In the genomic region with DNA sequence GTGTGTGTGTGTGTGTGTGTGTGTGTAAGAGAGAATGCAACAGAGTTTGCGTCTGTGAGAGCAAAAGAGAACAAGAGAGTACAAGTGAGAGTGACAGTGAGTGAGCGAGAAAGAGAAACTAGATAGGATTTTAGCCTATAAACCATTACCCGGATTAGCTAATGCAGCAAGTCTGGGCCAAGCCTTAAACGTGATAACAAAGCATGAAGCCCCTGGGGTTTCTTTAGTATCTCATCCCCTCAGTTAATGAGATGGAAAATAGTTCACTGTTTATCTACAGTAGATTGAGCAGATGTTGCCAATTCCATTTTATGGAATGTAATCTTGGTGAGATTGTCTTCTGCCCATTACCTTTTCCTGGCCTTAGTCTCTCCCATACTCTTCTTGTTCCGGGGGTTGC, we compare ENCODE assay signal across 23 cellular contexts.
A peak's percentile ranks its signal among the peaks of the same experiment; 100 is the strongest.
DNase-seq lines count a peak whose midpoint lies in the region; ATAC-seq and TF ChIP-seq lines count a peak whose summit lies in the region.
"Had no signal": no experiment of that assay in that cellular context is flagged by ENCODE, and none has a peak within 500 bp of the region (broad histone marks: within the 10 kb centered on the region; RNA-seq: fewer than 3 reads in every experiment).

No MANE protein-coding gene starts in this region.

- TF ChIP-seq RAD21 in SK-N-SH (IDR thresholded peaks at IDR 0.05; ENCODE audit: low read length), result no peak

- WGBS in SK-N-SH (ENCODE audit: low lambda C conversion rate), result 55% methylated on average over 5 of the region's 5 CpGs
- WGBS in suprapubic skin, result 56% methylated on average over 5 of the region's 5 CpGs

- H3K36me3 ChIP-seq in SK-N-SH (replicated peaks in 1 of 2; ENCODE audit: control insufficient read depth in 1 of 2, insufficient read depth in 2 of 2, low read length in 1 of 2) (no peaks in the 10 kb centered on the region), fibroblast of lung (ENCODE audit: control insufficient read depth, insufficient read depth, low read length) (no peaks in the 10 kb centered on the region), suprapubic skin (no peaks in the 10 kb centered on the region)
- H3K36me3 ChIP-seq: MG63 had no signal

- TF ChIP-seq EP300 in SK-N-SH (IDR thresholded peaks at IDR 0.05; ENCODE audit: borderline replicate concordance in 1 of 2, low read depth in 1 of 2, low read length in 1 of 2), result no peak
- TF ChIP-seq EP300 in suprapubic skin (IDR thresholded peaks at IDR 0.05), result no peak

- H3K27me3 ChIP-seq in SK-N-SH (ENCODE audit: insufficient read depth) (no peaks in the 10 kb centered on the region), fibroblast of lung (ENCODE audit: control insufficient read depth, insufficient read depth, low read length) (no peaks in the 10 kb centered on the region), suprapubic skin (no peaks in the 10 kb centered on the region)
- no peaks in the 10 kb centered on the region for H3K27me3 ChIP-seq in CD4-positive, alpha-beta T cell (ENCODE audit: control insufficient read depth, insufficient read depth, low read length)

- H3K79me2 ChIP-seq in SK-N-SH (ENCODE audit: insufficient read depth) (no peaks in the 10 kb centered on the region), fibroblast of lung (ENCODE audit: control insufficient read depth, insufficient read depth, low read length) (no peaks in the 10 kb centered on the region)

- H3K27ac ChIP-seq in SK-N-SH (ENCODE audit: low read depth in 2 of 2, low read length in 1 of 2), result no peak overlapping the region
- H3K27ac ChIP-seq in fibroblast of lung (ENCODE audit: insufficient read depth, low read length), result no peak overlapping the region
- H3K27ac ChIP-seq in suprapubic skin, result no peak overlapping the region
- no peak overlapping the region for H3K27ac ChIP-seq in CD4-positive, alpha-beta T cell (ENCODE audit: low read depth, low read length)
- H3K27ac ChIP-seq: A549 had no signal

- no peak for TF ChIP-seq POLR2A in suprapubic skin (IDR thresholded peaks at IDR 0.05)

- ATAC-seq in SK-N-SH treated with all-trans-retinoic acid at 6 μM for 48 hours, result no peak
- no peak for ATAC-seq in CD4-positive, alpha-beta T cell (ENCODE audit: poor library complexity)
- ATAC-seq: A549, HCT116, PC-3 had no signal

- intact Hi-C loops in CD4-positive, alpha-beta T cell (cut with DNase I, micrococcal nuclease), result no loop called here

- H3K4me1 Mint-ChIP-seq in CD4-positive, alpha-beta T cell (ENCODE audit: low read depth), result no peaks in the 10 kb centered on the region

- H3K4me1 ChIP-seq in SK-N-SH (ENCODE audit: control insufficient read depth in 1 of 2, insufficient read depth in 2 of 2, low read depth in 1 of 2, low read length in 1 of 2) (no peaks in the 10 kb centered on the region), fibroblast of lung (ENCODE audit: control insufficient read depth, extremely low read depth, insufficient read depth, low read length) (peaks cover 2% of the 10 kb centered on the region), suprapubic skin (no peaks in the 10 kb centered on the region)
- H3K4me1 ChIP-seq: A549 had no signal

- no peaks in the 10 kb centered on the region for H3F3A ChIP-seq in SK-N-SH (replicated peaks; ENCODE audit: insufficient read depth)

- H3K4me3 Mint-ChIP-seq in CD4-positive, alpha-beta T cell, result no peak overlapping the region

- H4K20me1 ChIP-seq in SK-N-SH (ENCODE audit: insufficient read depth), result no peaks in the 10 kb centered on the region
- no peaks in the 10 kb centered on the region for H4K20me1 ChIP-seq in fibroblast of lung (ENCODE audit: control insufficient read depth, extremely low read depth, insufficient read depth, low read length)

- CTCF ChIA-PET in SK-N-SH (lab: Yijun Ruan, JAX), result interaction anchor here (1.0 kb wide), 1 partner anchor 14 kb away, joined by 4 read pairs; no protein-coding TSS in a partner anchor
- CTCF ChIA-PET in CD4-positive, alpha-beta T cell (lab: Charles Lee), result no interaction called here

- POLR2A ChIA-PET in SK-N-SH (lab: Yijun Ruan, JAX), result no interaction called here
- POLR2A ChIA-PET in CD4-positive, alpha-beta T cell (lab: Charles Lee), result no interaction called here

- no peak overlapping the region for H2AFZ ChIP-seq in SK-N-SH (ENCODE audit: low read depth)
- peak overlapping the region; percentile 17 for H2AFZ ChIP-seq in fibroblast of lung (ENCODE audit: low read length)

- peaks cover 7% of the 10 kb centered on the region for H3K27me3 Mint-ChIP-seq in CD4-positive, alpha-beta T cell

- H3K9me3 Mint-ChIP-seq in CD4-positive, alpha-beta T cell, result no peaks in the 10 kb centered on the region

- H3K4me2 ChIP-seq in SK-N-SH, result no peak overlapping the region
- H3K4me2 ChIP-seq in fibroblast of lung (ENCODE audit: extremely low read depth, insufficient read depth, low read length), result no peak overlapping the region
- H3K4me2 ChIP-seq: A549 had no signal

- no peak for TF ChIP-seq CTCF in SK-N-SH (IDR thresholded peaks at IDR 0.05)
- no peak for TF ChIP-seq CTCF in fibroblast of lung (conservative IDR thresholded peaks at IDR 0.05 in 1 of 2, IDR thresholded peaks at IDR 0.05 in 1 of 2; ENCODE audit: low read depth in 1 of 2, low read length in 2 of 2)
- no peak for TF ChIP-seq CTCF in suprapubic skin (IDR thresholded peaks at IDR 0.05)
- no peak for TF ChIP-seq CTCF in CD4-positive, alpha-beta T cell (IDR thresholded peaks at IDR 0.05)

- H3K9me3 ChIP-seq in SK-N-SH (no peaks in the 10 kb centered on the region), fibroblast of lung (ENCODE audit: control insufficient read depth, insufficient read depth, low read depth, low read length) (no peaks in the 10 kb centered on the region), suprapubic skin (no peaks in the 10 kb centered on the region)
- H3K9me3 ChIP-seq in CD4-positive, alpha-beta T cell (ENCODE audit: control insufficient read depth, low read length), result no peaks in the 10 kb centered on the region
- H3K9me3 ChIP-seq: A549, MG63 had no signal

- H3K9me2 ChIP-seq in SK-N-SH, result no peaks in the 10 kb centered on the region

- H3K27ac Mint-ChIP-seq in CD4-positive, alpha-beta T cell, result no peak overlapping the region

- DNase-seq in SK-N-SH (peak; percentile 8), NCI-H69 (lab: John Stamatoyannopoulos, UW) (peak; percentile 94), fibroblast of lung (ENCODE audit: low read depth in 2 of 2) (no peak), CD1c-positive myeloid dendritic cell (ENCODE audit: extremely low spot score) (no peak), suprapubic skin (ENCODE audit: low spot score in 2 of 2) (no peak), ecto neural progenitor cell (ENCODE audit: low spot score) (no peak)
- no peak for DNase-seq in CD4-positive, alpha-beta T cell
- DNase-seq: C1 segment of cervical spinal cord, DMS153, GDM1, Kasumi-1, MG63, NCI-H1092, NCI-H146, NCI-H226, NCI-H526 treated with DMSO at 0.1 percent for 48 hours, PC-3, RPMI8226, SHP77 treated with DMSO at 0.1 percent for 48 hours, T-helper 1 cell had no signal

- H3K9ac ChIP-seq in SK-N-SH (no peak overlapping the region), fibroblast of lung (ENCODE audit: insufficient read depth, low read length) (no peak overlapping the region)

- no peaks in the 10 kb centered on the region for H3K36me3 Mint-ChIP-seq in CD4-positive, alpha-beta T cell (ENCODE audit: low read depth)

- H3K4me3 ChIP-seq in SK-N-SH (ENCODE audit: low read depth in 2 of 2, low read length in 1 of 2) (no peak overlapping the region), fibroblast of lung (replicated peaks in 1 of 4; ENCODE audit: control extremely low read depth in 1 of 4, insufficient read depth in 1 of 4, low read depth in 3 of 4, low read length in 4 of 4) (no peak overlapping the region), suprapubic skin (no peak overlapping the region)
- H3K4me3 ChIP-seq: A549, MG63 had no signal

TF ChIP-seq in SK-N-SH, 30 proteins besides CTCF, POLR2A, EP300 and RAD21 (continues in another document):
- TF ChIP-seq, protein P1, sequence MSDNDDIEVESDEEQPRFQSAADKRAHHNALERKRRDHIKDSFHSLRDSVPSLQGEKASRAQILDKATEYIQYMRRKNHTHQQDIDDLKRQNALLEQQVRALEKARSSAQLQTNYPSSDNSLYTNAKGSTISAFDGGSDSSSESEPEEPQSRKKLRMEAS (IDR thresholded peaks at IDR 0.05; ENCODE audit: low read depth), result no peak
- TF ChIP-seq TAF1 (IDR thresholded peaks at IDR 0.05; ENCODE audit: borderline replicate concordance, low read depth, low read length), result no peak
- TF ChIP-seq JUND (IDR thresholded peaks at IDR 0.05), result no peak
- no peak for TF ChIP-seq CHD2 (IDR thresholded peaks at IDR 0.05; ENCODE audit: low read length, partially characterized antibody)
- TF ChIP-seq RCOR1 (IDR thresholded peaks at IDR 0.05; ENCODE audit: low read length), result no peak
- TF ChIP-seq, protein P2, sequence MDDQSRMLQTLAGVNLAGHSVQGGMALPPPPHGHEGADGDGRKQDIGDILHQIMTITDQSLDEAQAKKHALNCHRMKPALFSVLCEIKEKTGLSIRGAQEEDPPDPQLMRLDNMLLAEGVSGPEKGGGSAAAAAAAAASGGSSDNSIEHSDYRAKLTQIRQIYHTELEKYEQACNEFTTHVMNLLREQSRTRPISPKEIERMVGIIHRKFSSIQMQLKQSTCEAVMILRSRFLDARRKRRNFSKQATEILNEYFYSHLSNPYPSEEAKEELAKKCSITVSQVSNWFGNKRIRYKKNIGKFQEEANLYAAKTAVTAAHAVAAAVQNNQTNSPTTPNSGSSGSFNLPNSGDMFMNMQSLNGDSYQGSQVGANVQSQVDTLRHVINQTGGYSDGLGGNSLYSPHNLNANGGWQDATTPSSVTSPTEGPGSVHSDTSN (IDR thresholded peaks at IDR 0.05), result no peak

TF ChIP-seq in SK-N-SH treated with all-trans-retinoic acid at 6 μM for 48 hours, 23 proteins besides CTCF, POLR2A, EP300 and RAD21:
- TF ChIP-seq ZC3H10 (CRISPR knock-in tag; IDR thresholded peaks at IDR 0.05), result no peak

Comparison
In these comparisons a context has a peak if more than half of its experiments do, and no peak if none do; other contexts are left out.
1. DNase-seq: peak in SK-N-SH (single experiment) and NCI-H69 (single experiment); none in fibroblast of lung (0 of 2), CD1c-positive myeloid dendritic cell (single experiment), suprapubic skin (0 of 2), ecto neural progenitor cell (single experiment) and CD4-positive, alpha-beta T cell (0 of 10).